1 cellular context compared by ENCODE assay signal in genomic region chr1:248547383-248547782, GRCh38. TPM values are rescaled to one million over a fixed set of nuclear protein-coding genes. Genes with fewer than 3 reads are reported as not detected.
"Had no signal": no experiment of that assay in that cellular context is flagged by ENCODE, and none has a peak within 500 bp of the region (broad histone marks: within the 10 kb centered on the region; RNA-seq: fewer than 3 reads in every experiment).

No MANE protein-coding gene starts in this region.

RNA-seq across cellular contexts. Expression of gene OR2T29, which starts 15.2 kb away (rescaled TPM):
- total RNA-seq: G401 had no signal

RNA-seq across cellular contexts. Expression of gene OR2T34, which starts 27.2 kb away (rescaled TPM):
- total RNA-seq: G401 had no signal

RNA-seq across cellular contexts. Expression of gene OR2G6, which starts 39.5 kb away (rescaled TPM):
- total RNA-seq: G401 had no signal

RNA-seq across cellular contexts. Expression of gene OR2T10, which starts 50.1 kb away (rescaled TPM):
- total RNA-seq: G401 had no signal

RNA-seq across cellular contexts. Expression of gene OR2T5, which starts 59.0 kb away (rescaled TPM):
- total RNA-seq: G401 had no signal
